Comparison of ENCODE assay signal across 22 cellular contexts in genomic region chr3:75951941-75952340, GRCh38.
A peak's percentile ranks its signal among the peaks of the same experiment; 100 is the strongest.
DNase-seq lines count a peak whose midpoint lies in the region; ATAC-seq and TF ChIP-seq lines count a peak whose summit lies in the region.
"Had no signal": no experiment of that assay in that cellular context is flagged by ENCODE, and none has a peak within 500 bp of the region (broad histone marks: within the 10 kb centered on the region; RNA-seq: fewer than 3 reads in every experiment).

No MANE protein-coding gene starts in this region.

- no peak for ATAC-seq in activated CD4-positive, alpha-beta T cell treated with anti-CD3 and anti-CD28 coated beads for 36 hours

- no peaks in the 10 kb centered on the region for H3K27me3 Mint-ChIP-seq in activated CD4-positive, alpha-beta T cell treated with anti-CD3 and anti-CD28 coated beads for 36 hours
- H3K27me3 Mint-ChIP-seq in glutamatergic neuron (ENCODE audit: unreplicated experiment), result no peaks in the 10 kb centered on the region
- H3K27me3 Mint-ChIP-seq: CD4-positive, CD25-positive, alpha-beta regulatory T cell; IgD-negative memory B cell had no signal

- H3K9me2 ChIP-seq in Karpas-422 (replicated peaks; ENCODE audit: insufficient read depth, low read length), result no peaks in the 10 kb centered on the region

- H3K4me2 ChIP-seq in osteoblast (ENCODE audit: insufficient read depth, low read length), result no peak overlapping the region
- no peak overlapping the region for H3K4me2 ChIP-seq in Karpas-422 (ENCODE audit: low read depth, low read length, poor library complexity, severe bottlenecking)
- H3K4me2 ChIP-seq: KMS-11 had no signal

- H3K9me3 ChIP-seq in osteoblast (ENCODE audit: low read depth, low read length), result no peaks in the 10 kb centered on the region
- no peaks in the 10 kb centered on the region for H3K9me3 ChIP-seq in Karpas-422 (ENCODE audit: low read length)

- DNase-seq in COLO829 (ENCODE audit: low spot score), result peak; percentile 50
- peak; percentile 45 for DNase-seq in LHCN-M2 (ENCODE audit: low read depth)
- DNase-seq in brain microvascular endothelial cell, result peak; percentile 1
- DNase-seq in iris pigment epithelial cell (ENCODE audit: low read depth), result peak; percentile 70
- DNase-seq in activated CD4-positive, alpha-beta T cell treated with anti-CD3 and anti-CD28 coated beads for 36 hours, result no peak
- DNase-seq in osteoblast (ENCODE audit: insufficient read length, low spot score, missing footprints), result no peak
- DNase-seq in glutamatergic neuron, result no peak
- DNase-seq in Karpas-422, result no peak
- DNase-seq: 8988T; CD4-positive, CD25-positive, alpha-beta regulatory T cell; DMS53; H9; HFFc6; NCI-H1092; NCI-H1417 treated with DMSO at 0.1 percent for 48 hours; NCI-H1694 treated with DMSO at 0.1 percent for 48 hours; NCI-H2081; NCI-H2227 treated with DMSO at 0.1 percent for 48 hours; NCI-H526 treated with DMSO at 0.1 percent for 48 hours; SHP77 treated with DMSO at 0.1 percent for 48 hours had no signal

- H3K27me3 ChIP-seq in brain microvascular endothelial cell (replicated peaks), result no peaks in the 10 kb centered on the region
- H3K27me3 ChIP-seq in osteoblast (ENCODE audit: insufficient read depth, low read length), result no peaks in the 10 kb centered on the region
- H3K27me3 ChIP-seq in Karpas-422 (ENCODE audit: low read length), result no peaks in the 10 kb centered on the region

- in situ Hi-C loops in brain microvascular endothelial cell (cut with HindIII; ENCODE audit: low pct_ligation_motif_present, low sequenced_read_pairs), result no loop called here

- H3K9ac ChIP-seq in Karpas-422 (ENCODE audit: low read length), result no peak overlapping the region
- H3K9ac ChIP-seq: KMS-11 had no signal

- no peaks in the 10 kb centered on the region for H3K4me1 Mint-ChIP-seq in activated CD4-positive, alpha-beta T cell treated with anti-CD3 and anti-CD28 coated beads for 36 hours
- no peaks in the 10 kb centered on the region for H3K4me1 Mint-ChIP-seq in glutamatergic neuron (ENCODE audit: low read depth, unreplicated experiment)
- H3K4me1 Mint-ChIP-seq: CD4-positive, CD25-positive, alpha-beta regulatory T cell; H9; IgD-negative memory B cell had no signal

- POLR2A ChIA-PET in activated CD4-positive, alpha-beta T cell treated with anti-CD3 and anti-CD28 coated beads for 36 hours (lab: Charles Lee), result no interaction called here

- no peak overlapping the region for H3K27ac Mint-ChIP-seq in activated CD4-positive, alpha-beta T cell treated with anti-CD3 and anti-CD28 coated beads for 36 hours
- H3K27ac Mint-ChIP-seq in glutamatergic neuron (ENCODE audit: unreplicated experiment), result no peak overlapping the region
- H3K27ac Mint-ChIP-seq: CD4-positive, CD25-positive, alpha-beta regulatory T cell; H9; HFFc6; IgD-negative memory B cell had no signal

- H4K20me1 ChIP-seq in osteoblast (ENCODE audit: insufficient read depth, low read length), result no peaks in the 10 kb centered on the region
- H4K20me1 ChIP-seq in Karpas-422 (ENCODE audit: insufficient read depth, low read depth, low read length), result no peaks in the 10 kb centered on the region

- H3K4me3 ChIP-seq in brain microvascular endothelial cell (ENCODE audit: low read depth, low read length) (no peak overlapping the region), osteoblast (ENCODE audit: insufficient read depth, low read length) (no peak overlapping the region), Karpas-422 (ENCODE audit: low read length) (no peak overlapping the region)

- H3K36me3 ChIP-seq in brain microvascular endothelial cell (replicated peaks) (no peaks in the 10 kb centered on the region), osteoblast (ENCODE audit: insufficient read depth, low read length) (no peaks in the 10 kb centered on the region), Karpas-422 (ENCODE audit: insufficient read depth, low read length) (no peaks in the 10 kb centered on the region)

- H3K4me1 ChIP-seq in osteoblast (ENCODE audit: insufficient read depth, low read length) (no peaks in the 10 kb centered on the region), Karpas-422 (ENCODE audit: low read length) (no peaks in the 10 kb centered on the region)

- H2AFZ ChIP-seq in osteoblast (ENCODE audit: low read length) (no peak overlapping the region), Karpas-422 (ENCODE audit: low read length) (no peak overlapping the region)

- no peak for TF ChIP-seq CTCF in brain microvascular endothelial cell (IDR thresholded peaks at IDR 0.05; ENCODE audit: low read depth, low read length, missing control alignments)
- no peak for TF ChIP-seq CTCF in osteoblast (IDR thresholded peaks at IDR 0.05; ENCODE audit: extremely low read depth, low read depth, low read length)
- no peak for TF ChIP-seq CTCF in glutamatergic neuron (IDR thresholded peaks at IDR 0.05; ENCODE audit: partially characterized antibody, unreplicated experiment)

- intact Hi-C loops in activated CD4-positive, alpha-beta T cell treated with anti-CD3 and anti-CD28 coated beads for 36 hours (cut with DNase I, micrococcal nuclease), result no loop called here

- CTCF ChIA-PET in activated CD4-positive, alpha-beta T cell treated with anti-CD3 and anti-CD28 coated beads for 36 hours (lab: Charles Lee), result interaction anchor here (0.7 kb wide), 1 partner anchor 11 kb away, joined by 3 read pairs; no protein-coding TSS in a partner anchor

- no peak overlapping the region for H3K27ac ChIP-seq in brain microvascular endothelial cell
- no peak overlapping the region for H3K27ac ChIP-seq in osteoblast (ENCODE audit: low read depth, low read length)
- H3K27ac ChIP-seq in Karpas-422 (ENCODE audit: low read length), result no peak overlapping the region
- H3K27ac ChIP-seq: KMS-11 had no signal

- H3K4me3 Mint-ChIP-seq in activated CD4-positive, alpha-beta T cell treated with anti-CD3 and anti-CD28 coated beads for 36 hours, result no peak overlapping the region
- H3K4me3 Mint-ChIP-seq in glutamatergic neuron (ENCODE audit: unreplicated experiment), result no peak overlapping the region
- H3K4me3 Mint-ChIP-seq: CD4-positive, CD25-positive, alpha-beta regulatory T cell; H9; HFFc6; IgD-negative memory B cell had no signal

- no peaks in the 10 kb centered on the region for H3K79me2 ChIP-seq in osteoblast (ENCODE audit: insufficient read depth, low read length)
- no peaks in the 10 kb centered on the region for H3K79me2 ChIP-seq in Karpas-422 (ENCODE audit: low read length)

- H3K9me3 Mint-ChIP-seq in activated CD4-positive, alpha-beta T cell treated with anti-CD3 and anti-CD28 coated beads for 36 hours (ENCODE audit: low read depth), result peaks cover 9% of the 10 kb centered on the region
- H3K9me3 Mint-ChIP-seq in glutamatergic neuron (ENCODE audit: unreplicated experiment), result no peaks in the 10 kb centered on the region
- H3K9me3 Mint-ChIP-seq: H9 had no signal

- no peaks in the 10 kb centered on the region for H3K36me3 Mint-ChIP-seq in activated CD4-positive, alpha-beta T cell treated with anti-CD3 and anti-CD28 coated beads for 36 hours (ENCODE audit: low read depth)
- no peaks in the 10 kb centered on the region for H3K36me3 Mint-ChIP-seq in glutamatergic neuron (ENCODE audit: unreplicated experiment)
- H3K36me3 Mint-ChIP-seq: CD4-positive, CD25-positive, alpha-beta regulatory T cell; IgD-negative memory B cell had no signal

Comparison
In these comparisons a context has a peak if more than half of its experiments do, and no peak if none do; other contexts are left out.
1. DNase-seq: peak in COLO829 (single experiment), LHCN-M2 (single experiment), brain microvascular endothelial cell (single experiment) and iris pigment epithelial cell (single experiment); none in activated CD4-positive, alpha-beta T cell treated with anti-CD3 and anti-CD28 coated beads for 36 hours (single experiment), osteoblast (single experiment), glutamatergic neuron (single experiment) and Karpas-422 (single experiment).